11 cellular contexts compared by ENCODE assay signal in the genomic region with DNA sequence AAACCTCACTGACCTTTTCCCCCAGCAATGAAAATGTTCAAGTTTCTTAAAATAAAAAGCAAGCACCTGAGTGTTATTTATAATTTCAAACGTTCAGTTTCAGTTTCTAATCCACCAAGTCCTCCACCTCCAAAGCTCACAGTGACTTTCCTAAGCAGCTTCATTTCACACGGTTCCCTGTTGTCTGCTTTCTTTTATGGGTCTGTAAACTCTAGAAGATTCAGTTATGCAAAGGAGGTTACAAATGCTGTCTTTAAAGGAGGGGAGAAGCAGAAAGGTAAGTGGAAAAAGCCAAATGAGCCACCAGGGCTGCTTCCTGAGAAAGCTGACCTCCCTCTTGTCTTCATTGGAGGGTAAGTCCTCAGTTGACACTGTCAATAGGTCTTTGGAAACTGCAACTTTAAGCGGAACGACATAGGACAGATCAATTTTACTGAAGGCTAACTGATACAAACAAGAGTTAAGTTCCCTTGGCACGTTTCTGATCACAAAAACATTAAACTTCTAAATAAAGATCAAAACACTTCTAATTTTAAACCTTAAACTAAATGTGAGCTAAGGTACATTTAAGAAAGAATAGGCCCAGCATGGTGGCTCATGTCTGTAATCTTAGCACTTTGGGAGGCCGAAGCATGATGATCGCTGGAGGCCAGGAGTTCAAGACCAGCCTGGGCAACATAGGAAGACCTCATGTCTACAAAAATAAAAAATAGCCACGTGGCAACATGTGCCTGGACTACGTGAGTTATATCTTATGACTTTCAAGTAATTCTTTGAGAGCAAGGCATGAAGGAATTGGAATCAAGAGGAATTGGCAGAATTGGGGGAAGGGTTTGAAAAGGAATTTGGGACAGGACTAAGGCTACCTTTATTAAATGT.
DNase-seq lines count a peak whose midpoint lies in the region; ATAC-seq and TF ChIP-seq lines count a peak whose summit lies in the region.
"Had no signal": no experiment of that assay in that cellular context is flagged by ENCODE, and none has a peak within 500 bp of the region (broad histone marks: within the 10 kb centered on the region; RNA-seq: fewer than 3 reads in every experiment).

No MANE protein-coding gene starts in this region.

- H3K23me2 ChIP-seq in H9 (ENCODE audit: insufficient read length, low read depth, low read length, poor library complexity, severe bottlenecking): no peaks in the 10 kb centered on the region

- H3K4me1 ChIP-seq in H9 (ENCODE audit: insufficient read depth, low read length) (peaks cover 3% of the 10 kb centered on the region; the same call in 1 of the 2 replicates), GM23338 (ENCODE audit: insufficient read depth) (peaks cover 22% of the 10 kb centered on the region)
- H3K4me1 ChIP-seq: prostate gland had no signal

- H2AFZ ChIP-seq in H9 (ENCODE audit: low read length) (no peak overlapping the region), GM23338 (no peak overlapping the region)

- no peak overlapping the region for H3K4ac ChIP-seq in H9 (ENCODE audit: low read depth, low read length)

- H3K9me3 Mint-ChIP-seq in activated CD4-positive, alpha-beta T cell treated with anti-CD3 and anti-CD28 coated beads, Interleukin-2, amount 10 ng/mL, durations not matched to agents 7 days and 5 days: peaks cover 7% of the 10 kb centered on the region
- H3K9me3 Mint-ChIP-seq in H9 (peaks cover 12 to 16% of the 10 kb centered on the region in 2 experiments; a peak in 4 of 5 replicates), GM23338 (peaks cover 10% of the 10 kb centered on the region)
- peaks cover 10% of the 10 kb centered on the region for H3K9me3 Mint-ChIP-seq in stimulated activated memory B cell treated with anti-CD40 and anti-IgM and Interleukin-4, amounts not matched to agents 10 μg/mL and 1 μg/mL and 100 μg/mL, for 72 hours

- H4K5ac ChIP-seq in H9 (ENCODE audit: insufficient read length, low read depth, low read length): no peak overlapping the region

- no peak overlapping the region for H3K9ac ChIP-seq in H9 (ENCODE audit: extremely low read depth, insufficient read length, low read length)

- H3K79me1 ChIP-seq in H9 (ENCODE audit: insufficient read depth, low read depth, low read length, poor library complexity, severe bottlenecking): no peaks in the 10 kb centered on the region

- H4K20me1 ChIP-seq in H9 (ENCODE audit: control insufficient read depth, insufficient read depth, insufficient read length) (no peaks in the 10 kb centered on the region), GM23338 (replicated peaks; ENCODE audit: insufficient read depth) (no peaks in the 10 kb centered on the region)

- H2BK20ac ChIP-seq in H9 (ENCODE audit: low read depth, low read length, poor library complexity, severe bottlenecking): no peak overlapping the region

- no peaks in the 10 kb centered on the region for H3K36me3 Mint-ChIP-seq in activated CD4-positive, alpha-beta T cell treated with anti-CD3 and anti-CD28 coated beads, Interleukin-2, amount 10 ng/mL, durations not matched to agents 7 days and 5 days (ENCODE audit: low read depth)
- H3K36me3 Mint-ChIP-seq in H9 (ENCODE audit: insufficient read depth in 1 of 3, low read depth in 3 of 3) (peaks cover 5 to 6% (median 5%) of the 10 kb centered on the region in 3 experiments; a peak in 6 of 7 replicates), GM23338 (ENCODE audit: low read depth) (peaks cover 8% of the 10 kb centered on the region; the same call in 2 of the 3 replicates)
- H3K36me3 Mint-ChIP-seq in stimulated activated memory B cell treated with anti-CD40 and anti-IgM and Interleukin-4, amounts not matched to agents 10 μg/mL and 1 μg/mL and 100 μg/mL, for 72 hours: peaks cover 9% of the 10 kb centered on the region

- WGBS in H9 (ENCODE audit: extremely low coverage, insufficient read length, low lambda C conversion rate): no CpG with 5 or more reads among the region's 9 CpGs

- no peaks in the 10 kb centered on the region for H3K27me3 Mint-ChIP-seq in activated CD4-positive, alpha-beta T cell treated with anti-CD3 and anti-CD28 coated beads, Interleukin-2, amount 10 ng/mL, durations not matched to agents 7 days and 5 days
- no peaks in the 10 kb centered on the region for H3K27me3 Mint-ChIP-seq in H9 (ENCODE audit: low read depth)
- no peaks in the 10 kb centered on the region for H3K27me3 Mint-ChIP-seq in stimulated activated memory B cell treated with anti-CD40 and anti-IgM and Interleukin-4, amounts not matched to agents 10 μg/mL and 1 μg/mL and 100 μg/mL, for 72 hours
- H3K27me3 Mint-ChIP-seq in GM23338 (ENCODE audit: insufficient read depth, low read depth, poor library complexity): peaks cover 2% of the 10 kb centered on the region

- H3K27ac Mint-ChIP-seq in activated CD4-positive, alpha-beta T cell treated with anti-CD3 and anti-CD28 coated beads, Interleukin-2, amount 10 ng/mL, durations not matched to agents 7 days and 5 days: peak overlapping the region; percentile 71
- H3K27ac Mint-ChIP-seq in H9 (peak overlapping the region in 2 of 3 experiments; percentile 10 to 18; a peak in 2 of 7 replicates), GM23338 (no peak overlapping the region)
- peak overlapping the region; percentile 84 for H3K27ac Mint-ChIP-seq in stimulated activated memory B cell treated with anti-CD40 and anti-IgM and Interleukin-4, amounts not matched to agents 10 μg/mL and 1 μg/mL and 100 μg/mL, for 72 hours

- no peaks in the 10 kb centered on the region; the same call in 1 of the 2 replicates for H3K36me3 ChIP-seq in GM23338 (ENCODE audit: insufficient read depth)
- H3K36me3 ChIP-seq: prostate gland had no signal

- no peak overlapping the region for H2BK120ac ChIP-seq in H9 (ENCODE audit: low read depth, low read length, poor library complexity, severe bottlenecking)

- H4K8ac ChIP-seq in H9 (replicated peaks; ENCODE audit: insufficient read length, low read depth, low read length): no peak overlapping the region

- no peak overlapping the region for H3T11ph ChIP-seq in H9 (ENCODE audit: low read length)

- 0 out of 2 replicates have a peak, but pooled peaks cover 7% of the 10 kb centered on the region for H3K9me2 ChIP-seq in GM23338 (ENCODE audit: insufficient read depth)

- H3K27me3 ChIP-seq in H9 (ENCODE audit: insufficient read depth, low read length): no peaks in the 10 kb centered on the region
- H3K27me3 ChIP-seq in GM23338 (ENCODE audit: insufficient read depth): no peaks in the 10 kb centered on the region

- TF ChIP-seq CTCF in H9 (conservative IDR thresholded peaks at IDR 0.05) (no peak), GM23338 (conservative IDR thresholded peaks at IDR 0.05; ENCODE audit: low read depth in 2 of 2) (no peak)

- H2BK5ac ChIP-seq in H9 (ENCODE audit: insufficient read length, low read length): no peak overlapping the region

- no peak overlapping the region for H3K56ac ChIP-seq in H9 (ENCODE audit: insufficient read length, low read depth, low read length)

- H3F3A ChIP-seq in GM23338 (replicated peaks; ENCODE audit: low read depth): no peaks in the 10 kb centered on the region

- H3K23ac ChIP-seq in H9 (ENCODE audit: insufficient read length, low read depth, low read length): no peak overlapping the region

- no peak for DNase-seq in activated CD4-positive, alpha-beta T cell treated with anti-CD3 and anti-CD28 coated beads, Interleukin-2, amount 10 ng/mL, durations not matched to agents 7 days and 5 days
- DNase-seq in activated CD4-positive, alpha-beta T cell treated with anti-CD3 and anti-CD28 coated beads, Interleukin-2, amount 50 U/mL, for 4 hours: no peak
- no peak for DNase-seq in H9
- DNase-seq in NCI-H446 treated with DMSO at 0.1 percent for 48 hours (lab: John Stamatoyannopoulos, UW): no peak
- DNase-seq in nucleus accumbens (lab: John Stamatoyannopoulos, UW): no peak
- DNase-seq in GM23338 (ENCODE audit: low spot score): no peak
- DNase-seq: effector CD4-positive, alpha-beta T cell; NCI-H1436 had no signal

- H2BK12ac ChIP-seq in H9 (ENCODE audit: insufficient read length, low read depth, low read length): no peak overlapping the region

- no peak overlapping the region for H4K91ac ChIP-seq in H9 (ENCODE audit: insufficient read length, low read depth, low read length)

- H3K4me3 ChIP-seq in GM23338: no peak overlapping the region
- H3K4me3 ChIP-seq: prostate gland had no signal

- H3K4me2 ChIP-seq in H9 (ENCODE audit: insufficient read depth, insufficient read length, low read length) (no peak overlapping the region), GM23338 (no peak overlapping the region)

- H3K18ac ChIP-seq in H9 (ENCODE audit: insufficient read length, low read depth, low read length): no peak overlapping the region

- POLR2A ChIA-PET in activated CD4-positive, alpha-beta T cell treated with anti-CD3 and anti-CD28 coated beads, Interleukin-2, amount 10 ng/mL, durations not matched to agents 7 days and 5 days (lab: Charles Lee): no interaction called here

- no peaks in the 10 kb centered on the region for H3K9me3 ChIP-seq in H9 (ENCODE audit: control insufficient read depth, low read depth, low read length)
- H3K9me3 ChIP-seq: prostate gland had no signal

- no peak overlapping the region for H3K4me3 Mint-ChIP-seq in activated CD4-positive, alpha-beta T cell treated with anti-CD3 and anti-CD28 coated beads, Interleukin-2, amount 10 ng/mL, durations not matched to agents 7 days and 5 days
- H3K4me3 Mint-ChIP-seq in H9 (no peak overlapping the region), GM23338 (no peak overlapping the region)
- peak overlapping the region; percentile 28 for H3K4me3 Mint-ChIP-seq in stimulated activated memory B cell treated with anti-CD40 and anti-IgM and Interleukin-4, amounts not matched to agents 10 μg/mL and 1 μg/mL and 100 μg/mL, for 72 hours

- CTCF ChIA-PET in activated CD4-positive, alpha-beta T cell treated with anti-CD3 and anti-CD28 coated beads, Interleukin-2, amount 10 ng/mL, durations not matched to agents 7 days and 5 days (lab: Charles Lee): interaction anchor here (1.4 to 1.5 kb wide), 2 partner anchors 13 to 15 kb away, joined by 3 read pairs; no protein-coding TSS in a partner anchor

- no peak overlapping the region for H3K27ac ChIP-seq in H9 (ENCODE audit: insufficient read length, low read depth, low read length)
- no peak overlapping the region for H3K27ac ChIP-seq in GM23338 (ENCODE audit: low read depth)
- H3K27ac ChIP-seq: prostate gland had no signal

- H2BK15ac ChIP-seq in H9 (ENCODE audit: low read depth, low read length): no peak overlapping the region

- H3K4me1 Mint-ChIP-seq in activated CD4-positive, alpha-beta T cell treated with anti-CD3 and anti-CD28 coated beads, Interleukin-2, amount 10 ng/mL, durations not matched to agents 7 days and 5 days: peaks cover 14% of the 10 kb centered on the region
- H3K4me1 Mint-ChIP-seq in H9: peaks cover 23 to 26% of the 10 kb centered on the region in 2 experiments
- peaks cover 50% of the 10 kb centered on the region for H3K4me1 Mint-ChIP-seq in stimulated activated memory B cell treated with anti-CD40 and anti-IgM and Interleukin-4, amounts not matched to agents 10 μg/mL and 1 μg/mL and 100 μg/mL, for 72 hours
- H3K4me1 Mint-ChIP-seq in GM23338: peaks cover 23% of the 10 kb centered on the region

- H2AK5ac ChIP-seq in H9 (ENCODE audit: insufficient read length, low read length): no peak overlapping the region

- H3K14ac ChIP-seq in H9 (ENCODE audit: insufficient read depth, low read length): no peak overlapping the region

- no peaks in the 10 kb centered on the region for H3K79me2 ChIP-seq in H9 (ENCODE audit: insufficient read depth, low read length)
- no peaks in the 10 kb centered on the region for H3K79me2 ChIP-seq in GM23338 (replicated peaks; ENCODE audit: insufficient read depth)

- ATAC-seq in HG03457 (IDR thresholded peaks at IDR 0.05; ENCODE audit: unreplicated experiment) (peak; percentile 91), GM23338 (no peak)
- peak; percentile 88 for ATAC-seq in stimulated activated memory B cell treated with anti-CD40 and anti-IgM and Interleukin-4, amounts not matched to agents 10 μg/mL and 1 μg/mL and 100 μg/mL, for 72 hours
